12 cellular contexts compared by ENCODE assay signal in genomic region chr11:116960916-116961315, GRCh38.
DNase-seq lines count a peak whose midpoint lies in the region; ATAC-seq lines count a peak whose summit lies in the region.
"Had no signal": no experiment of that assay in that cellular context is flagged by ENCODE, and none has a peak within 500 bp of the region (broad histone marks: within the 10 kb centered on the region; RNA-seq: fewer than 3 reads in every experiment).

No MANE protein-coding gene starts in this region.

- no peak overlapping the region for H3K4me3 Mint-ChIP-seq in central memory CD8-positive, alpha-beta T cell

- H3K4me1 Mint-ChIP-seq in central memory CD8-positive, alpha-beta T cell, result peaks cover 53% of the 10 kb centered on the region

- DNase-seq in Ammon's horn (ENCODE audit: low spot score) (peak; percentile 38), LHCN-M2 (ENCODE audit: low read depth) (peak; percentile 90), mesendoderm (peak; percentile 62), SKM-1 treated with dmso at 0.1 percent for 144 hours (lab: John Stamatoyannopoulos, UW; ENCODE audit: unreplicated experiment) (no peak), NOMO-1 treated with DMSO at 0.1 percent for 48 hours (lab: John Stamatoyannopoulos, UW; ENCODE audit: unreplicated experiment) (no peak)
- no peak for DNase-seq in central memory CD8-positive, alpha-beta T cell (ENCODE audit: low spot score in 2 of 2)
- DNase-seq in activated CD4-positive, alpha-beta T cell treated with anti-CD3 and anti-CD28 coated beads, Interleukin-2, amount 50 U/mL, for 4 hours, result no peak
- DNase-seq in activated naive CD4-positive, alpha-beta T cell treated with Interleukin-2 at 50 U/mL for 16 hours, result no peak
- DNase-seq: activated CD8-positive, alpha-beta memory T cell treated with anti-CD3 and anti-CD28 coated beads for 24 hours; Caco-2; NK-92 treated with Interleukin-12 subunit alpha and Interleukin-12 subunit beta, amount 100 ng/mL, for 24 hours had no signal

- no peak overlapping the region for H2BK5ac ChIP-seq in mesendoderm (ENCODE audit: low read length)

- H3K36me3 Mint-ChIP-seq in central memory CD8-positive, alpha-beta T cell (ENCODE audit: insufficient read depth), result peaks cover 9% of the 10 kb centered on the region

- H3K4me1 ChIP-seq in mesendoderm (ENCODE audit: control insufficient read depth, low read depth, low read length), result no peaks in the 10 kb centered on the region

- H3K9me3 Mint-ChIP-seq in central memory CD8-positive, alpha-beta T cell, result no peaks in the 10 kb centered on the region

- H3K4me2 ChIP-seq in mesendoderm (ENCODE audit: low read length), result no peak overlapping the region

- H3K9ac ChIP-seq in mesendoderm (ENCODE audit: low read length), result no peak overlapping the region

- H2AK5ac ChIP-seq in mesendoderm (ENCODE audit: low read length), result no peak overlapping the region

- ATAC-seq in central memory CD8-positive, alpha-beta T cell (replicated peaks; ENCODE audit: extremely low read depth, poor library complexity, severe bottlenecking), result no peak

- H3K27me3 ChIP-seq in mesendoderm (ENCODE audit: insufficient read depth, low read length, poor library complexity), result no peaks in the 10 kb centered on the region
- H3K27me3 ChIP-seq: neutrophil had no signal

- H3K56ac ChIP-seq in mesendoderm (ENCODE audit: low read length), result no peak overlapping the region

- no peak overlapping the region for H4K8ac ChIP-seq in mesendoderm (ENCODE audit: low read depth, low read length)

- H3K18ac ChIP-seq in mesendoderm (ENCODE audit: low read length), result no peak overlapping the region

- H3K27ac Mint-ChIP-seq in central memory CD8-positive, alpha-beta T cell (ENCODE audit: low read depth), result peak overlapping the region; percentile 26

- no peak overlapping the region for H3K27ac ChIP-seq in mesendoderm (ENCODE audit: low read depth, low read length)
- H3K27ac ChIP-seq: neutrophil had no signal

- H3K79me1 ChIP-seq in mesendoderm (ENCODE audit: low read length), result peaks cover 5% of the 10 kb centered on the region

- no CpG with 5 or more reads among the region's 3 CpGs for WGBS in mesendoderm (ENCODE audit: extremely low coverage, insufficient coverage, low lambda C conversion rate)

- H3K79me2 ChIP-seq in mesendoderm (ENCODE audit: control insufficient read depth, insufficient read depth, low read length), result no peaks in the 10 kb centered on the region

- H3K23ac ChIP-seq in mesendoderm (ENCODE audit: low read length), result no peak overlapping the region

- no peaks in the 10 kb centered on the region for H3K36me3 ChIP-seq in mesendoderm (ENCODE audit: control insufficient read depth, insufficient read depth, low read length)

- no peaks in the 10 kb centered on the region for H3K27me3 Mint-ChIP-seq in central memory CD8-positive, alpha-beta T cell

- no peak overlapping the region for H3K4me3 ChIP-seq in mesendoderm (ENCODE audit: low read length)

- H4K5ac ChIP-seq in mesendoderm (ENCODE audit: low read length), result no peak overlapping the region

- H2BK120ac ChIP-seq in mesendoderm (ENCODE audit: low read depth, low read length), result no peak overlapping the region

- no peak overlapping the region for H2BK15ac ChIP-seq in mesendoderm (replicated peaks; ENCODE audit: low read depth)

- no peak overlapping the region for H3K4ac ChIP-seq in mesendoderm (ENCODE audit: low read depth, low read length)

Comparison
In these comparisons a context has a peak if more than half of its experiments do, and no peak if none do; other contexts are left out.
1. DNase-seq: peak in Ammon's horn (single experiment), LHCN-M2 (single experiment) and mesendoderm (single experiment); none in central memory CD8-positive, alpha-beta T cell (0 of 2), activated CD4-positive, alpha-beta T cell treated with anti-CD3 and anti-CD28 coated beads, Interleukin-2, amount 50 U/mL, for 4 hours (0 of 2), SKM-1 treated with dmso at 0.1 percent for 144 hours (single experiment), activated naive CD4-positive, alpha-beta T cell treated with Interleukin-2 at 50 U/mL for 16 hours (single experiment) and NOMO-1 treated with DMSO at 0.1 percent for 48 hours (single experiment).